In genomic region chr22:24142831-24143230, GRCh38 we compare ENCODE assay signal across 1 cellular context.
TF ChIP-seq lines count a peak whose summit lies in the region.

No MANE protein-coding gene starts in this region.

TF ChIP-seq in IMR-90, 13 proteins besides CTCF, POLR2A, EP300 and RAD21:
- TF ChIP-seq BHLHE40 (IDR thresholded peaks at IDR 0.05; ENCODE audit: low read depth, low read length): no peak
- no peak for TF ChIP-seq RFX5 (IDR thresholded peaks at IDR 0.05; ENCODE audit: low read depth, low read length)
- TF ChIP-seq USF2 (IDR thresholded peaks at IDR 0.05; ENCODE audit: low read depth, low read length): no peak
- TF ChIP-seq FOS (IDR thresholded peaks at IDR 0.05; ENCODE audit: low read depth, low read length): no peak
- TF ChIP-seq CHD1 (IDR thresholded peaks at IDR 0.05; ENCODE audit: low read depth, low read length): no peak
- no peak for TF ChIP-seq MAZ (IDR thresholded peaks at IDR 0.05; ENCODE audit: borderline replicate concordance, low read depth, low read length)
- no peak for TF ChIP-seq MAFK (IDR thresholded peaks at IDR 0.05; ENCODE audit: low read depth, low read length)
- TF ChIP-seq MXI1 (IDR thresholded peaks at IDR 0.05; ENCODE audit: borderline replicate concordance, low read depth, low read length): no peak
- no peak for TF ChIP-seq RCOR1 (IDR thresholded peaks at IDR 0.05; ENCODE audit: insufficient replicate concordance, low read length)
- TF ChIP-seq CEBPB (IDR thresholded peaks at IDR 0.05; ENCODE audit: low read depth, low read length): no peak
- TF ChIP-seq NFE2L2 (IDR thresholded peaks at IDR 0.05; ENCODE audit: low read depth, low read length): no peak
- TF ChIP-seq SMC3 (IDR thresholded peaks at IDR 0.05; ENCODE audit: low read depth, low read length): no peak
- no peak for TF ChIP-seq ELK1 (IDR thresholded peaks at IDR 0.05; ENCODE audit: borderline replicate concordance, low read depth, low read length)
